ENCODE assay signal across 1 cellular context in genomic region chr22:30219049-30219448, GRCh38.
A peak's percentile ranks its signal among the peaks of the same experiment; 100 is the strongest.
TF ChIP-seq lines count a peak whose summit lies in the region.

No MANE protein-coding gene starts in this region.

TF ChIP-seq in K562, 482 proteins besides CTCF, POLR2A, EP300 and RAD21 (continued from another document and continues in another):
- TF ChIP-seq ATF6 (CRISPR knock-in tag; IDR thresholded peaks at IDR 0.05) (no peak), STAG1 (CRISPR knock-in tag; IDR thresholded peaks at IDR 0.05; ENCODE audit: borderline replicate concordance) (no peak), FOXK1 (CRISPR knock-in tag; IDR thresholded peaks at IDR 0.05; ENCODE audit: borderline replicate concordance) (no peak), ZNF184 (CRISPR knock-in tag; IDR thresholded peaks at IDR 0.05) (no peak), ZBTB2 (IDR thresholded peaks at IDR 0.05) (no peak), TOE1 (IDR thresholded peaks at IDR 0.05; ENCODE audit: borderline replicate concordance) (peak; percentile 98), TOE1 (CRISPR knock-in tag; IDR thresholded peaks at IDR 0.05; ENCODE audit: borderline replicate concordance, low read depth) (no peak), MTA1 (IDR thresholded peaks at IDR 0.05; ENCODE audit: borderline replicate concordance) (no peak), ZNF780A (CRISPR knock-in tag; IDR thresholded peaks at IDR 0.05) (no peak), POLR2B (IDR thresholded peaks at IDR 0.05; ENCODE audit: low read depth, partially characterized antibody) (no peak), RNF219 (CRISPR knock-in tag; IDR thresholded peaks at IDR 0.05) (no peak), ZNF75A (CRISPR knock-in tag; IDR thresholded peaks at IDR 0.05) (no peak), MBD2 (IDR thresholded peaks at IDR 0.05; ENCODE audit: borderline replicate concordance, low read depth) (no peak), PTTG1 (tag; IDR thresholded peaks at IDR 0.05; ENCODE audit: low read depth) (no peak), MLLT1 (IDR thresholded peaks at IDR 0.05) (peak in 1 of 2 experiments; percentile 28; a peak in 1 of 4 replicates), HOXB6 (CRISPR knock-in tag; IDR thresholded peaks at IDR 0.05; ENCODE audit: borderline replicate concordance) (no peak), ZFP91 (CRISPR knock-in tag; IDR thresholded peaks at IDR 0.05) (no peak), ZNF146 (CRISPR knock-in tag; IDR thresholded peaks at IDR 0.05; ENCODE audit: unreplicated experiment) (no peak), KDM5B (IDR thresholded peaks at IDR 0.05; ENCODE audit: insufficient replicate concordance, low read depth, low read length) (no peak), GABPA (tag; conservative IDR thresholded peaks at IDR 0.05; ENCODE audit: low read depth) (no peak), RAD51 (IDR thresholded peaks at IDR 0.05; ENCODE audit: borderline replicate concordance, low read depth) (peak; percentile 98), TFAM (CRISPR knock-in tag; conservative IDR thresholded peaks at IDR 0.05) (no peak), NFIX (CRISPR knock-in tag; IDR thresholded peaks at IDR 0.05; ENCODE audit: low read depth) (no peak), TAF9B (IDR thresholded peaks at IDR 0.05; ENCODE audit: partially characterized antibody) (no peak), RBM39 (optimal IDR thresholded peaks at IDR 0.05; ENCODE audit: low read depth, low read length) (no peak), DEAF1 (CRISPR knock-in tag; IDR thresholded peaks at IDR 0.05) (no peak), ZNF561 (CRISPR knock-in tag; conservative IDR thresholded peaks at IDR 0.05) (no peak), RBM22 (IDR thresholded peaks at IDR 0.05; ENCODE audit: low read depth, low read length, poor library complexity, severe bottlenecking) (no peak), ZNF512 (tag; IDR thresholded peaks at IDR 0.05) (no peak), KDM2B (CRISPR knock-in tag; IDR thresholded peaks at IDR 0.05) (no peak), HDAC3 (IDR thresholded peaks at IDR 0.05; ENCODE audit: borderline replicate concordance, partially characterized antibody) (no peak), LEF1 (IDR thresholded peaks at IDR 0.05) (no peak), HDAC6 (IDR thresholded peaks at IDR 0.05; ENCODE audit: low read depth, low read length) (no peak), FOXA3 (CRISPR knock-in tag; conservative IDR thresholded peaks at IDR 0.05 in 1 of 2, IDR thresholded peaks at IDR 0.05 in 1 of 2) (no peak), HCFC1 (IDR thresholded peaks at IDR 0.05; ENCODE audit: low read depth, low read length) (no peak), RCOR1 (IDR thresholded peaks at IDR 0.05; ENCODE audit: borderline replicate concordance in 1 of 2, low read depth in 2 of 2, low read length in 2 of 2) (0 out of 4 replicates have a peak, but pooled peaks of 1 of the 2 experiments have one; percentile 13), ATF1 (CRISPR knock-in tag; IDR thresholded peaks at IDR 0.05) (no peak), ATF1 (tag; IDR thresholded peaks at IDR 0.05) (no peak), ZSCAN29 (IDR thresholded peaks at IDR 0.05) (no peak), CAMTA2 (CRISPR knock-in tag; conservative IDR thresholded peaks at IDR 0.05) (no peak), RBM34 (IDR thresholded peaks at IDR 0.05; ENCODE audit: borderline replicate concordance, insufficient read depth, low read length) (no peak), MNT (conservative IDR thresholded peaks at IDR 0.05) (no peak), KAT8 (IDR thresholded peaks at IDR 0.05; ENCODE audit: low read depth) (no peak), TCF3 (CRISPR knock-in tag; IDR thresholded peaks at IDR 0.05) (peak; percentile 43; the same call in 1 of the 2 replicates), TCF7L2 (IDR thresholded peaks at IDR 0.05; ENCODE audit: low read depth, low read length) (no peak), NRF1 (conservative IDR thresholded peaks at IDR 0.05 in 1 of 2, IDR thresholded peaks at IDR 0.05 in 1 of 2) (no peak), MITF (IDR thresholded peaks at IDR 0.05) (peak; percentile 40; the same call in 1 of the 2 replicates), TFE3 (CRISPR knock-in tag; IDR thresholded peaks at IDR 0.05) (peak; percentile 98), BHLHE40 (IDR thresholded peaks at IDR 0.05; ENCODE audit: low read length) (peak; percentile 84), STAT5A (IDR thresholded peaks at IDR 0.05; ENCODE audit: borderline replicate concordance, low read length) (no peak)
